1 cellular context compared by ENCODE assay signal in the genomic region with DNA sequence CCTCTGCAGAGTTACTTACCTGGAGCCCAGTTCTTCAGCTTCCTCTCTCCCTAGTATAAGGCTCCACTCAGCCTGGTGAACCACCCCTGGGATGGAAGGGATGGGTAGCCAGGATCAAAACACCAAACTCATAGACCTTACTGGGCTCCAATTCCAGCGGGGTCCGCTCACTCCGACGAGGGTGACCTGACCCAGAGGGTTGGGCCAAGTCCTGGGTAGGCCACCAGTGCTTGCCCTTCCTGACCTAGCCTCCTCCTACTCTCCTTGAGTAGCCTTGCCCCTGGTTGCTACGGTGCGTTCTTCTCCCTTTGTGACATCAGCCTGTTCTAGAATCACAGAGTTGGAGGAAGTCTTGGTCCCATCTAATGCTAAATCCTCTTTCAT.
TF ChIP-seq lines count a peak whose summit lies in the region.

No MANE protein-coding gene starts in this region.

TF ChIP-seq in SK-N-SH, 30 proteins besides CTCF, POLR2A, EP300 and RAD21 (continued from another document):
- TF ChIP-seq, protein P1, sequence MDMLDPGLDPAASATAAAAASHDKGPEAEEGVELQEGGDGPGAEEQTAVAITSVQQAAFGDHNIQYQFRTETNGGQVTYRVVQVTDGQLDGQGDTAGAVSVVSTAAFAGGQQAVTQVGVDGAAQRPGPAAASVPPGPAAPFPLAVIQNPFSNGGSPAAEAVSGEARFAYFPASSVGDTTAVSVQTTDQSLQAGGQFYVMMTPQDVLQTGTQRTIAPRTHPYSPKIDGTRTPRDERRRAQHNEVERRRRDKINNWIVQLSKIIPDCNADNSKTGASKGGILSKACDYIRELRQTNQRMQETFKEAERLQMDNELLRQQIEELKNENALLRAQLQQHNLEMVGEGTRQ (IDR thresholded peaks at IDR 0.05; ENCODE audit: borderline replicate concordance, low read depth, low read length): no peak
- TF ChIP-seq FOXJ3 (CRISPR knock-in tag; IDR thresholded peaks at IDR 0.05): no peak
- no peak for TF ChIP-seq TCF12 (IDR thresholded peaks at IDR 0.05)
- TF ChIP-seq TEAD4 (IDR thresholded peaks at IDR 0.05; ENCODE audit: borderline replicate concordance, insufficient read depth): no peak
- TF ChIP-seq, protein P2, sequence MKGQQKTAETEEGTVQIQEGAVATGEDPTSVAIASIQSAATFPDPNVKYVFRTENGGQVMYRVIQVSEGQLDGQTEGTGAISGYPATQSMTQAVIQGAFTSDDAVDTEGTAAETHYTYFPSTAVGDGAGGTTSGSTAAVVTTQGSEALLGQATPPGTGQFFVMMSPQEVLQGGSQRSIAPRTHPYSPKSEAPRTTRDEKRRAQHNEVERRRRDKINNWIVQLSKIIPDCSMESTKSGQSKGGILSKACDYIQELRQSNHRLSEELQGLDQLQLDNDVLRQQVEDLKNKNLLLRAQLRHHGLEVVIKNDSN (IDR thresholded peaks at IDR 0.05; ENCODE audit: borderline replicate concordance, low read depth): no peak
- TF ChIP-seq, protein P3, sequence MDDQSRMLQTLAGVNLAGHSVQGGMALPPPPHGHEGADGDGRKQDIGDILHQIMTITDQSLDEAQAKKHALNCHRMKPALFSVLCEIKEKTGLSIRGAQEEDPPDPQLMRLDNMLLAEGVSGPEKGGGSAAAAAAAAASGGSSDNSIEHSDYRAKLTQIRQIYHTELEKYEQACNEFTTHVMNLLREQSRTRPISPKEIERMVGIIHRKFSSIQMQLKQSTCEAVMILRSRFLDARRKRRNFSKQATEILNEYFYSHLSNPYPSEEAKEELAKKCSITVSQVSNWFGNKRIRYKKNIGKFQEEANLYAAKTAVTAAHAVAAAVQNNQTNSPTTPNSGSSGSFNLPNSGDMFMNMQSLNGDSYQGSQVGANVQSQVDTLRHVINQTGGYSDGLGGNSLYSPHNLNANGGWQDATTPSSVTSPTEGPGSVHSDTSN (IDR thresholded peaks at IDR 0.05): no peak
- TF ChIP-seq YY1 (IDR thresholded peaks at IDR 0.05; ENCODE audit: low read depth): no peak
- no peak for TF ChIP-seq ELF1 (IDR thresholded peaks at IDR 0.05)
